Comparison of ENCODE assay signal across 11 cellular contexts in the genomic region with DNA sequence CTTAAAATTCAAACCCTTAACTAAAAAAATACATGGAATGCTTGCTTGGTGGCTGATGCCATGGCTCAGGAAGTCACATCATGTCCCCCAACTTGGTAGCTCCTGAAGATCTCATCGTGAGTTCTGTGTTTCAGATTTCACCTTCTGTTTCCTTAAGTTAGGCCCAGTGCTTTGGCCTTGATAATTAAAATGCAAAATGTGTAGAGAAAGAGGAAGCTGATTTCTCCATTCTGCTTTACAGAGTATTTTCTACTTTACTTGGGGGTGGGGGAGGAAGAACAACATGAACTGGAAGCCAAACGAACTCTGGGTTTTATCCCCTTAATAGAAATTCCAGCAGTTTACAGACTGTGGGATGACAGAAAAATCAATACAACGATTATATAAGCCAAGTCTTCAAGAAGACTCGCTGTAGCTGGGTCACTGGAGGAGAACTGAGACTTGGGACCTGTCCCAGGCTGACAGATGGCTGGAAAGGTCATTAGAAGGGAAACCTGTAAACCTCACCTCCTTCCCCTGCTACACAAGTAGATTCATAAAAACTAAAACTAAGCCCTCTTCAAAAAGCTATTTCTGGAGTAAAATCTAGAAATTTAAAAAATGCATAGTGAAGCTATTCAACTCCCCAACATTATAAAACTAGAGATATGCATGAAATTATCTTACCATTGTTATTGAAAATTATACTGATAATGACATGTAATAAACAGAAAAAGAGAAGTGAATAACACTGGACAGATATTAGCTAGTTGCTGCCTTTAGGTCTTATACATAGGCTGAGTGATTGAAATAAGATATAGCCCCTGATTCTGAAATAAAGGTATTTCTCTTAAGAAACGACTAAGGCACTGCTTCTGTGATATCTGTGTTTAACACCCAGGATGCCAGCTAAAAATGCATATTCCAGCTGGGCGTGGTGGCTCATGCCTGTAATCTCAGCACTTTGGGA. TPM values are rescaled to one million over a fixed set of nuclear protein-coding genes. Genes with fewer than 3 reads are reported as not detected.
DNase-seq lines count a peak whose midpoint lies in the region; ATAC-seq and TF ChIP-seq lines count a peak whose summit lies in the region.
"Had no signal": no experiment of that assay in that cellular context is flagged by ENCODE, and none has a peak within 500 bp of the region (broad histone marks: within the 10 kb centered on the region; RNA-seq: fewer than 3 reads in every experiment).

No MANE protein-coding gene starts in this region.

- H3K4ac ChIP-seq in neuronal stem cell (ENCODE audit: low read length) = no peak overlapping the region

- H2BK120ac ChIP-seq in neuronal stem cell (ENCODE audit: low read depth, low read length) = no peak overlapping the region

- H4K8ac ChIP-seq in neuronal stem cell (ENCODE audit: low read depth, low read length) = no peak overlapping the region

- H3K9me3 Mint-ChIP-seq in naive B cell (no peaks in the 10 kb centered on the region), HFFc6 (no peaks in the 10 kb centered on the region)
- H3K9me3 Mint-ChIP-seq in CD8-positive, alpha-beta memory T cell = no peaks in the 10 kb centered on the region

- no peak overlapping the region for H3K23ac ChIP-seq in neuronal stem cell (ENCODE audit: low read depth, low read length, poor library complexity)

- peaks cover 13% of the 10 kb centered on the region for H3K4me1 ChIP-seq in CD8-positive, alpha-beta memory T cell (ENCODE audit: insufficient read depth, low read length)
- H3K4me1 ChIP-seq in neuronal stem cell (ENCODE audit: control insufficient read depth in 2 of 2, insufficient read depth in 1 of 2, low read depth in 1 of 2, low read length in 2 of 2) = peaks cover 0 to 1% of the 10 kb centered on the region in 2 donors
- H3K4me1 ChIP-seq: pancreas had no signal

- WGBS in neuronal stem cell (ENCODE audit: extremely low coverage in 2 of 2, insufficient read length in 2 of 2, insufficient replicate concordance in 1 of 2), 2 donors = no CpG with 5 or more reads among the region's 6 CpGs

- H3K4me3 Mint-ChIP-seq in naive B cell (peak overlapping the region in 7 of 8 donors; percentile 51 to 73 (median 61)), HFFc6 (no peak overlapping the region)
- peak overlapping the region in 1 of 7 donors; percentile 13 for H3K4me3 Mint-ChIP-seq in CD8-positive, alpha-beta memory T cell

- CTCF ChIA-PET in CD8-positive, alpha-beta memory T cell (lab: Charles Lee) = interaction anchor here (1.2 kb wide), 1 partner anchor 23 kb away, joined by 3 read pairs; no protein-coding TSS in a partner anchor

- H3K4me3 ChIP-seq in CD8-positive, alpha-beta memory T cell (ENCODE audit: low read length) = no peak overlapping the region
- H3K4me3 ChIP-seq in neuronal stem cell (ENCODE audit: low read length in 2 of 2) = no peak overlapping the region
- H3K4me3 ChIP-seq: pancreas had no signal

- no peak overlapping the region for H2BK5ac ChIP-seq in neuronal stem cell (ENCODE audit: low read length)

- H2AFZ ChIP-seq in neuronal stem cell (ENCODE audit: low read length) = no peak overlapping the region

- H2BK12ac ChIP-seq in neuronal stem cell (ENCODE audit: low read length) = no peak overlapping the region

- H3K4me1 Mint-ChIP-seq in naive B cell (peaks cover 29 to 50% (median 41%) of the 10 kb centered on the region in 3 donors), HFFc6 (ENCODE audit: low read depth) (no peaks in the 10 kb centered on the region)
- H3K4me1 Mint-ChIP-seq in CD8-positive, alpha-beta memory T cell = peaks cover 21 to 36% (median 21%) of the 10 kb centered on the region in 3 donors

- no peak overlapping the region for H3K18ac ChIP-seq in neuronal stem cell (ENCODE audit: low read length)

- no peaks in the 10 kb centered on the region for H3K79me1 ChIP-seq in neuronal stem cell (ENCODE audit: low read depth, low read length)

- H3K9ac ChIP-seq in neuronal stem cell (ENCODE audit: low read depth, low read length, poor library complexity) = no peak overlapping the region

- no peaks in the 10 kb centered on the region for H3K36me3 ChIP-seq in CD8-positive, alpha-beta memory T cell (ENCODE audit: insufficient read depth, low read length)
- H3K36me3 ChIP-seq in neuronal stem cell (replicated peaks in 1 of 2; ENCODE audit: control insufficient read depth in 2 of 2, insufficient read depth in 2 of 2, low read length in 2 of 2) = peaks cover 5 to 61% of the 10 kb centered on the region in 2 donors

- H3K27me3 ChIP-seq in CD8-positive, alpha-beta memory T cell (ENCODE audit: insufficient read depth, low read length, poor library complexity, severe bottlenecking) = no peaks in the 10 kb centered on the region
- no peaks in the 10 kb centered on the region for H3K27me3 ChIP-seq in neuronal stem cell (ENCODE audit: control insufficient read depth in 3 of 3, insufficient read depth in 3 of 3, low read depth in 1 of 3, low read length in 3 of 3)
- H3K27me3 ChIP-seq: pancreas had no signal

- H3K9me3 ChIP-seq in CD8-positive, alpha-beta memory T cell (ENCODE audit: low read length) = no peaks in the 10 kb centered on the region
- H3K9me3 ChIP-seq in neuronal stem cell (replicated peaks in 1 of 2; ENCODE audit: control insufficient read depth in 2 of 2, insufficient read depth in 1 of 2, low read depth in 1 of 2, low read length in 2 of 2) = no peaks in the 10 kb centered on the region
- H3K9me3 ChIP-seq: pancreas had no signal

- H2AK5ac ChIP-seq in neuronal stem cell (ENCODE audit: low read depth, low read length) = no peak overlapping the region

- TF ChIP-seq CTCF in HFFc6 (IDR thresholded peaks at IDR 0.05) = no peak

- no peak overlapping the region for H3K4me2 ChIP-seq in neuronal stem cell (ENCODE audit: insufficient read depth, low read length, poor library complexity, severe bottlenecking)

- H3K14ac ChIP-seq in neuronal stem cell (ENCODE audit: low read length) = no peak overlapping the region

- POLR2A ChIA-PET in CD8-positive, alpha-beta memory T cell (lab: Charles Lee) = interaction anchor here (0.5 kb wide), 1 partner anchor 797 kb away, joined by 3 read pairs; no protein-coding TSS in a partner anchor

- no peak overlapping the region for H2BK15ac ChIP-seq in neuronal stem cell (ENCODE audit: low read length)

- ATAC-seq in GM18868 (IDR thresholded peaks at IDR 0.05; ENCODE audit: unreplicated experiment) (peak; percentile 25), HG02610 (IDR thresholded peaks at IDR 0.05; ENCODE audit: unreplicated experiment) (peak; percentile 18), naive B cell (ENCODE audit: low read depth in 2 of 2) (peak; percentile 73 to 78)

- H3K27ac Mint-ChIP-seq in naive B cell = peak overlapping the region; percentile 74 to 96 (median 90)
- no peak overlapping the region for H3K27ac Mint-ChIP-seq in HFFc6
- H3K27ac Mint-ChIP-seq in CD8-positive, alpha-beta memory T cell = peak overlapping the region in 2 of 8 donors; percentile 10 to 47

- no peaks in the 10 kb centered on the region for H3K27me3 Mint-ChIP-seq in naive B cell
- H3K27me3 Mint-ChIP-seq in HFFc6 (ENCODE audit: insufficient read depth) = peaks cover 2% of the 10 kb centered on the region; the same call in 1 of the 2 replicates
- no peaks in the 10 kb centered on the region for H3K27me3 Mint-ChIP-seq in CD8-positive, alpha-beta memory T cell

- DNase-seq in NCI-H82 (lab: John Stamatoyannopoulos, UW) (peak; percentile 84), naive B cell (peak; percentile 29), ecto neural progenitor cell (ENCODE audit: low spot score) (no peak), HFFc6 (no peak), neuronal stem cell (ENCODE audit: low spot score) (no peak)
- no peak for DNase-seq in CD8-positive, alpha-beta memory T cell
- DNase-seq: activated CD4-positive, alpha-beta T cell treated with anti-CD3 and anti-CD28 coated beads, Interleukin-2, amount 50 U/mL, for 1 hour; kidney; pancreas had no signal

- H4K91ac ChIP-seq in neuronal stem cell (ENCODE audit: low read depth, low read length, poor library complexity) = no peak overlapping the region

- H3K36me3 Mint-ChIP-seq in naive B cell (no peaks in the 10 kb centered on the region), HFFc6 (ENCODE audit: low read depth) (no peaks in the 10 kb centered on the region)
- H3K36me3 Mint-ChIP-seq in CD8-positive, alpha-beta memory T cell = peaks cover 0 to 38% (median 10%) of the 10 kb centered on the region in 3 donors

- H3K27ac ChIP-seq in CD8-positive, alpha-beta memory T cell (ENCODE audit: low read depth, low read length) = no peak overlapping the region
- H3K27ac ChIP-seq in neuronal stem cell (replicated peaks; ENCODE audit: low read length) = no peak overlapping the region

RNA-seq across cellular contexts. Expression of gene GGACT, which starts 22.1 kb away (rescaled TPM):
- polyA plus RNA-seq in naive B cell (ENCODE audit: low read depth in 6 of 6) = 1 to 10 TPM in 5 of 6 donors, under 1 TPM in 1; 0.46 to 7.7 (median 6.3) TPM
- 1 to 10 TPM in 5 of 6 experiments, under 1 TPM in 1; 0.99 to 3.0 (median 1.8) TPM for total RNA-seq in HFFc6 (2021; fragmentation: NEBNext Ultra II Directional; extraction: Animal tissue kit (Norgen Biotek cat#: 25700))
- total RNA-seq in CD8-positive, alpha-beta memory T cell = 1 to 10 TPM; 4.9 to 5.7 TPM
- 9.2 TPM for polyA plus RNA-seq in CD8-positive, alpha-beta memory T cell
- 3.7 TPM for polyA plus RNA-seq in neuronal stem cell (2013, experiment 1 of 2)
- 3.4 TPM for polyA plus RNA-seq in neuronal stem cell (2013, experiment 2 of 2)

Comparison
In these comparisons a context has a peak if more than half of its experiments do, and no peak if none do; other contexts are left out.
1. ATAC-seq: peak in every context shown above with its lines; median percentile 76 in naive B cell; 25 in GM18868; 18 in HG02610.
2. DNase-seq: peak in NCI-H82 (single experiment) and naive B cell (single experiment); none in ecto neural progenitor cell (single experiment), HFFc6 (single experiment), CD8-positive, alpha-beta memory T cell (0 of 5) and neuronal stem cell (single experiment).